Comparison of ENCODE assay signal across 25 cellular contexts in the genomic region with DNA sequence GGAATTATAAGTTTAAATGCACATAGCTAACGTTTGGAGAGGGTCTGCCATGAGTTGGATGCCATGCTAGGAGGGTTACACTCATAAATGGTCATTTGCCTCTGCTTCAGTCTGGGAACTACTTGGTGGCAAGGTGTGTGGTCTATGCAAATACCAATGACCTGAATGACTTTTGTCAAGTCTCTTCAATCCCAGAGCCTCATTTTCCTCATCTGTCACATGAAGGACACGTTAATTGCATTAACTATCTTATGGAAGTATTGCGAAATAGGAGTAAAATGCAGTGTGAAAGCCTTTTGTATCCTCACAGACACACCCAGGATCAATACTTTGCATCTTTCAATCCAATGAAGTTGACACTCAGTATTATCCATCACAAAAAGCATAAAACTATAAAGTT.
"Had no signal": no experiment of that assay in that cellular context is flagged by ENCODE, and none has a peak within 500 bp of the region (broad histone marks: within the 10 kb centered on the region; RNA-seq: fewer than 3 reads in every experiment).

No MANE protein-coding gene starts in this region.

- H3K4me1 ChIP-seq: esophagus muscularis mucosa, neural progenitor cell, psoas muscle, tibial nerve, upper lobe of left lung had no signal

- FAIRE-seq: endometrium, frontal cortex, kidney, urothelium cell line had no signal

- H3K36me3 ChIP-seq: esophagus muscularis mucosa, neural progenitor cell, thoracic aorta, tibial nerve, upper lobe of left lung had no signal

- H3K27ac ChIP-seq: coronary artery, esophagus muscularis mucosa, neural progenitor cell, psoas muscle, spleen, thoracic aorta, tibial nerve, upper lobe of left lung had no signal

- H3K27ac Mint-ChIP-seq: memory B cell; neural progenitor cell; stimulated activated naive B cell treated with anti-CD40 and anti-IgM and Interleukin-4, amounts not matched to agents 10 μg/mL and 1 μg/mL and 100 μg/mL, for 72 hours; stimulated activated naive CD8-positive, alpha-beta T cell treated with anti-CD3 and anti-CD28 coated beads, Interleukin-15, Interleukin-2, amounts not matched to agents 100 ng/mL and 50 ng/mL, for 24 hours had no signal

- ATAC-seq: left lobe of liver; mucosa of descending colon; natural killer cell treated with Interleukin-12 subunit alpha and Interleukin-12 subunit beta and Interleukin-15 and Interleukin-18, amount 100 ng/mL, for 72 hours; psoas muscle; right cardiac atrium; stimulated activated naive B cell treated with anti-CD40 and anti-IgM and Interleukin-4, amounts not matched to agents 10 μg/mL and 1 μg/mL and 100 μg/mL, for 72 hours had no signal

- H3K9me3 ChIP-seq: esophagus muscularis mucosa, mucosa of descending colon, psoas muscle, spleen, thoracic aorta, tibial nerve, upper lobe of left lung had no signal

- H3K27me3 ChIP-seq: esophagus muscularis mucosa, neural progenitor cell, spleen, tibial nerve, upper lobe of left lung had no signal

- H3K9ac ChIP-seq: neural progenitor cell had no signal

- H3K27me3 Mint-ChIP-seq: memory B cell; naive B cell; natural killer cell treated with Interleukin-12 subunit alpha and Interleukin-12 subunit beta and Interleukin-15 and Interleukin-18, amount 100 ng/mL, for 72 hours; stimulated activated naive B cell treated with anti-CD40 and anti-IgM and Interleukin-4, amounts not matched to agents 10 μg/mL and 1 μg/mL and 100 μg/mL, for 72 hours; stimulated activated naive CD8-positive, alpha-beta T cell treated with anti-CD3 and anti-CD28 coated beads, Interleukin-15, Interleukin-2, amounts not matched to agents 100 ng/mL and 50 ng/mL, for 24 hours had no signal

- H3K9me3 Mint-ChIP-seq: memory B cell; natural killer cell treated with Interleukin-12 subunit alpha and Interleukin-12 subunit beta and Interleukin-15 and Interleukin-18, amount 100 ng/mL, for 72 hours; neural progenitor cell; stimulated activated naive B cell treated with anti-CD40 and anti-IgM and Interleukin-4, amounts not matched to agents 10 μg/mL and 1 μg/mL and 100 μg/mL, for 72 hours; stimulated activated naive CD8-positive, alpha-beta T cell treated with anti-CD3 and anti-CD28 coated beads, Interleukin-15, Interleukin-2, amounts not matched to agents 100 ng/mL and 50 ng/mL, for 24 hours had no signal

- H3K4me3 ChIP-seq: coronary artery, esophagus muscularis mucosa, lung, mucosa of descending colon, neural progenitor cell, psoas muscle, skin epidermis, spleen, thoracic aorta, tibial nerve, upper lobe of left lung had no signal

- H3K36me3 Mint-ChIP-seq: memory B cell; naive B cell; natural killer cell treated with Interleukin-12 subunit alpha and Interleukin-12 subunit beta and Interleukin-15 and Interleukin-18, amount 100 ng/mL, for 72 hours; stimulated activated naive B cell treated with anti-CD40 and anti-IgM and Interleukin-4, amounts not matched to agents 10 μg/mL and 1 μg/mL and 100 μg/mL, for 72 hours had no signal

- H2AFZ ChIP-seq: neural progenitor cell had no signal

- H3K4me2 ChIP-seq: neural progenitor cell had no signal

- H3K4me3 Mint-ChIP-seq: memory B cell; naive B cell; natural killer cell treated with Interleukin-12 subunit alpha and Interleukin-12 subunit beta and Interleukin-15 and Interleukin-18, amount 100 ng/mL, for 72 hours; neural progenitor cell; stimulated activated naive B cell treated with anti-CD40 and anti-IgM and Interleukin-4, amounts not matched to agents 10 μg/mL and 1 μg/mL and 100 μg/mL, for 72 hours; stimulated activated naive CD8-positive, alpha-beta T cell treated with anti-CD3 and anti-CD28 coated beads, Interleukin-15, Interleukin-2, amounts not matched to agents 100 ng/mL and 50 ng/mL, for 24 hours had no signal

- DNase-seq: dermis blood vessel endothelial cell; effector memory CD4-positive, alpha-beta T cell; hypothalamus; kidney; mucosa of descending colon; naive B cell; psoas muscle; right cardiac atrium; spleen; stimulated activated naive B cell treated with anti-CD40 and anti-IgM and Interleukin-4, amounts not matched to agents 10 μg/mL and 1 μg/mL and 100 μg/mL, for 72 hours; upper lobe of left lung had no signal
